ENCODE assay signal across 1 cellular context in the genomic region with DNA sequence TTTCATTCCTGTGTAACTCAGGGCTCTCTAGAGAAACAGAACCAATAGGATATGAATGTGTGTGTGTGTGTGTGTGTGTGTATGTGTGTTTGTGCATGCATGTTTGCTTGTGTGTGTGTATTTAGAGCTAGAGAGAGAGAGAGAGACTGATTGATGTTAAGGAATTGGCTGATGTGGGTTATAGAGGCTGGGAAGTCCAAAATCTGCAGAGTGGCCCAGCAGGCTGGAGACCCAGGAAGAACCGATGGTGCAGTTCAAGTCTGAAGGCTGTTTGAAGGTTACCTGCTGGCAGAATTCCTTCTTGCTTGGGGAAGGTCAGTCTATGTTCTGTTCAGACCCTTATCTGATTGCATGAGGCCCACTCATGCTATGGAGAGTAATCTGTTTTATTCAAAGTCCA.
TF ChIP-seq lines count a peak whose summit lies in the region.

No MANE protein-coding gene starts in this region.

TF ChIP-seq in K562, 482 proteins besides CTCF, POLR2A, EP300 and RAD21 (continued from another document):
- TF ChIP-seq, protein P1, sequence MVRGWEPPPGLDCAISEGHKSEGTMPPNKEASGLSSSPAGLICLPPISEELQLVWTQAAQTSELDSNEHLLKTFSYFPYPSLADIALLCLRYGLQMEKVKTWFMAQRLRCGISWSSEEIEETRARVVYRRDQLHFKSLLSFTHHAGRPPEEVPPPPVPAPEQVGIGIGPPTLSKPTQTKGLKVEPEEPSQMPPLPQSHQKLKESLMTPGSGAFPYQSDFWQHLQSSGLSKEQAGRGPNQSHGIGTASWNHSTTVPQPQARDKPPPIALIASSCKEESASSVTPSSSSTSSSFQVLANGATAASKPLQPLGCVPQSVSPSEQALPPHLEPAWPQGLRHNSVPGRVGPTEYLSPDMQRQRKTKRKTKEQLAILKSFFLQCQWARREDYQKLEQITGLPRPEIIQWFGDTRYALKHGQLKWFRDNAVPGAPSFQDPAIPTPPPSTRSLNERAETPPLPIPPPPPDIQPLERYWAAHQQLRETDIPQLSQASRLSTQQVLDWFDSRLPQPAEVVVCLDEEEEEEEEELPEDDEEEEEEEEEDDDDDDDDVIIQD (CRISPR knock-in tag; IDR thresholded peaks at IDR 0.05): no peak
